In the genomic region with DNA sequence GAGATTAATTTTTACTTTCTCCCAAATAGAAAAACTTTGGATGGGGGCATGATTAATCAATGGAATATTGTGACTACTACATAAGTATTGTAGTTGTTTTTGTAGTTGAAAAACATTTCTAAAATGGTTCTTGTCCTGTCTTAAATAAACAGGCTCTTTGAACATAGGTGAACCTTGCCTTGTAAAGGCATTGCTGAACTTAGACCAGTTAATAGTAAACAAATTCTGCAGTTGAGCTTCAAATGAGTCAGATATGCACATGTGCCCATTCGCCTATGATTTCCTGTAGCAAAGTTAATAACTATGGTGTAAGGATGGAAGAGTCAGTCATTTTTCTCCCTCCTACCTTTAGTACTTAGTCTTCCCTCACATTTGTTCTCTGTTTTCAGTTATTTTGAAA, we compare ENCODE assay signal across 1 cellular context.
TF ChIP-seq lines count a peak whose summit lies in the region.

No MANE protein-coding gene starts in this region.

TF ChIP-seq in HepG2, 621 proteins besides CTCF, POLR2A, EP300 and RAD21 (continued from another document and continues in another):
- TF ChIP-seq, protein P1, sequence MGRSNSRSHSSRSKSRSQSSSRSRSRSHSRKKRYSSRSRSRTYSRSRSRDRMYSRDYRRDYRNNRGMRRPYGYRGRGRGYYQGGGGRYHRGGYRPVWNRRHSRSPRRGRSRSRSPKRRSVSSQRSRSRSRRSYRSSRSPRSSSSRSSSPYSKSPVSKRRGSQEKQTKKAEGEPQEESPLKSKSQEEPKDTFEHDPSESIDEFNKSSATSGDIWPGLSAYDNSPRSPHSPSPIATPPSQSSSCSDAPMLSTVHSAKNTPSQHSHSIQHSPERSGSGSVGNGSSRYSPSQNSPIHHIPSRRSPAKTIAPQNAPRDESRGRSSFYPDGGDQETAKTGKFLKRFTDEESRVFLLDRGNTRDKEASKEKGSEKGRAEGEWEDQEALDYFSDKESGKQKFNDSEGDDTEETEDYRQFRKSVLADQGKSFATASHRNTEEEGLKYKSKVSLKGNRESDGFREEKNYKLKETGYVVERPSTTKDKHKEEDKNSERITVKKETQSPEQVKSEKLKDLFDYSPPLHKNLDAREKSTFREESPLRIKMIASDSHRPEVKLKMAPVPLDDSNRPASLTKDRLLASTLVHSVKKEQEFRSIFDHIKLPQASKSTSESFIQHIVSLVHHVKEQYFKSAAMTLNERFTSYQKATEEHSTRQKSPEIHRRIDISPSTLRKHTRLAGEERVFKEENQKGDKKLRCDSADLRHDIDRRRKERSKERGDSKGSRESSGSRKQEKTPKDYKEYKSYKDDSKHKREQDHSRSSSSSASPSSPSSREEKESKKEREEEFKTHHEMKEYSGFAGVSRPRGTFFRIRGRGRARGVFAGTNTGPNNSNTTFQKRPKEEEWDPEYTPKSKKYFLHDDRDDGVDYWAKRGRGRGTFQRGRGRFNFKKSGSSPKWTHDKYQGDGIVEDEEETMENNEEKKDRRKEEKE (IDR thresholded peaks at IDR 0.05): no peak
- TF ChIP-seq, protein P2, sequence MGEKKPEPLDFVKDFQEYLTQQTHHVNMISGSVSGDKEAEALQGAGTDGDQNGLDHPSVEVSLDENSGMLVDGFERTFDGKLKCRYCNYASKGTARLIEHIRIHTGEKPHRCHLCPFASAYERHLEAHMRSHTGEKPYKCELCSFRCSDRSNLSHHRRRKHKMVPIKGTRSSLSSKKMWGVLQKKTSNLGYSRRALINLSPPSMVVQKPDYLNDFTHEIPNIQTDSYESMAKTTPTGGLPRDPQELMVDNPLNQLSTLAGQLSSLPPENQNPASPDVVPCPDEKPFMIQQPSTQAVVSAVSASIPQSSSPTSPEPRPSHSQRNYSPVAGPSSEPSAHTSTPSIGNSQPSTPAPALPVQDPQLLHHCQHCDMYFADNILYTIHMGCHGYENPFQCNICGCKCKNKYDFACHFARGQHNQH (CRISPR knock-in tag; IDR thresholded peaks at IDR 0.05): no peak; the same call in 1 of the 2 replicates
- no peak for TF ChIP-seq ZNF670 (CRISPR knock-in tag; IDR thresholded peaks at IDR 0.05; ENCODE audit: borderline replicate concordance)
- no peak for TF ChIP-seq ZNF773 (CRISPR knock-in tag; IDR thresholded peaks at IDR 0.05; ENCODE audit: borderline replicate concordance)
- TF ChIP-seq ZNF350 (CRISPR knock-in tag; IDR thresholded peaks at IDR 0.05; ENCODE audit: borderline replicate concordance, low read depth): no peak
- no peak for TF ChIP-seq ZNF780A (CRISPR knock-in tag; IDR thresholded peaks at IDR 0.05)
- peak; percentile 47; the same call in 1 of the 2 replicates for TF ChIP-seq FOXA1 (IDR thresholded peaks at IDR 0.05)
- TF ChIP-seq FOXA1 (CRISPR knock-in tag; IDR thresholded peaks at IDR 0.05): peak; percentile 68
- TF ChIP-seq NR2F1 (CRISPR knock-in tag; IDR thresholded peaks at IDR 0.05): no peak
- TF ChIP-seq, protein P3, sequence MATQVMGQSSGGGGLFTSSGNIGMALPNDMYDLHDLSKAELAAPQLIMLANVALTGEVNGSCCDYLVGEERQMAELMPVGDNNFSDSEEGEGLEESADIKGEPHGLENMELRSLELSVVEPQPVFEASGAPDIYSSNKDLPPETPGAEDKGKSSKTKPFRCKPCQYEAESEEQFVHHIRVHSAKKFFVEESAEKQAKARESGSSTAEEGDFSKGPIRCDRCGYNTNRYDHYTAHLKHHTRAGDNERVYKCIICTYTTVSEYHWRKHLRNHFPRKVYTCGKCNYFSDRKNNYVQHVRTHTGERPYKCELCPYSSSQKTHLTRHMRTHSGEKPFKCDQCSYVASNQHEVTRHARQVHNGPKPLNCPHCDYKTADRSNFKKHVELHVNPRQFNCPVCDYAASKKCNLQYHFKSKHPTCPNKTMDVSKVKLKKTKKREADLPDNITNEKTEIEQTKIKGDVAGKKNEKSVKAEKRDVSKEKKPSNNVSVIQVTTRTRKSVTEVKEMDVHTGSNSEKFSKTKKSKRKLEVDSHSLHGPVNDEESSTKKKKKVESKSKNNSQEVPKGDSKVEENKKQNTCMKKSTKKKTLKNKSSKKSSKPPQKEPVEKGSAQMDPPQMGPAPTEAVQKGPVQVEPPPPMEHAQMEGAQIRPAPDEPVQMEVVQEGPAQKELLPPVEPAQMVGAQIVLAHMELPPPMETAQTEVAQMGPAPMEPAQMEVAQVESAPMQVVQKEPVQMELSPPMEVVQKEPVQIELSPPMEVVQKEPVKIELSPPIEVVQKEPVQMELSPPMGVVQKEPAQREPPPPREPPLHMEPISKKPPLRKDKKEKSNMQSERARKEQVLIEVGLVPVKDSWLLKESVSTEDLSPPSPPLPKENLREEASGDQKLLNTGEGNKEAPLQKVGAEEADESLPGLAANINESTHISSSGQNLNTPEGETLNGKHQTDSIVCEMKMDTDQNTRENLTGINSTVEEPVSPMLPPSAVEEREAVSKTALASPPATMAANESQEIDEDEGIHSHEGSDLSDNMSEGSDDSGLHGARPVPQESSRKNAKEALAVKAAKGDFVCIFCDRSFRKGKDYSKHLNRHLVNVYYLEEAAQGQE (IDR thresholded peaks at IDR 0.05; ENCODE audit: borderline replicate concordance in 1 of 2, low read depth in 1 of 2, low read length in 2 of 2): no peak
- TF ChIP-seq, protein P4, sequence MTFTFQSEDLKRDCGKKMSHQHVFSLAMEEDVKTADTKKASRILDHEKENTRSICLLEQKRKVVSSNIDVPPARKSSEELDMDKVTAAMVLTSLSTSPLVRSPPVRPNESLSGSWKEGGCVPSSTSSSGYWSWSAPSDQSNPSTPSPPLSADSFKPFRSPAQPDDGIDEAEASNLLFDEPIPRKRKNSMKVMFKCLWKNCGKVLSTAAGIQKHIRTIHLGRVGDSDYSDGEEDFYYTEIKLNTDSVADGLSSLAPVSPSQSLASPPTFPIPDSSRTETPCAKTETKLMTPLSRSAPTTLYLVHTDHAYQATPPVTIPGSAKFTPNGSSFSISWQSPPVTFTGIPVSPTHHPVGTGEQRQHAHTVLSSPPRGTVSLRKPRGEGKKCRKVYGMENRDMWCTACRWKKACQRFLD (CRISPR knock-in tag; IDR thresholded peaks at IDR 0.05; ENCODE audit: borderline replicate concordance): no peak
- TF ChIP-seq, protein P5, sequence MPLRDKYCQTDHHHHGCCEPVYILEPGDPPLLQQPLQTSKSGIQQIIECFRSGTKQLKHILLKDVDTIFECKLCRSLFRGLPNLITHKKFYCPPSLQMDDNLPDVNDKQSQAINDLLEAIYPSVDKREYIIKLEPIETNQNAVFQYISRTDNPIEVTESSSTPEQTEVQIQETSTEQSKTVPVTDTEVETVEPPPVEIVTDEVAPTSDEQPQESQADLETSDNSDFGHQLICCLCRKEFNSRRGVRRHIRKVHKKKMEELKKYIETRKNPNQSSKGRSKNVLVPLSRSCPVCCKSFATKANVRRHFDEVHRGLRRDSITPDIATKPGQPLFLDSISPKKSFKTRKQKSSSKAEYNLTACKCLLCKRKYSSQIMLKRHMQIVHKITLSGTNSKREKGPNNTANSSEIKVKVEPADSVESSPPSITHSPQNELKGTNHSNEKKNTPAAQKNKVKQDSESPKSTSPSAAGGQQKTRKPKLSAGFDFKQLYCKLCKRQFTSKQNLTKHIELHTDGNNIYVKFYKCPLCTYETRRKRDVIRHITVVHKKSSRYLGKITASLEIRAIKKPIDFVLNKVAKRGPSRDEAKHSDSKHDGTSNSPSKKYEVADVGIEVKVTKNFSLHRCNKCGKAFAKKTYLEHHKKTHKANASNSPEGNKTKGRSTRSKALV (CRISPR knock-in tag; IDR thresholded peaks at IDR 0.05): no peak
- 0 out of 2 replicates have a peak, but pooled peaks have one; percentile 36 for TF ChIP-seq ZSCAN29 (CRISPR knock-in tag; conservative IDR thresholded peaks at IDR 0.05)
- no peak for TF ChIP-seq NPAS2 (CRISPR knock-in tag; IDR thresholded peaks at IDR 0.05; ENCODE audit: borderline replicate concordance)
- TF ChIP-seq, protein P6, sequence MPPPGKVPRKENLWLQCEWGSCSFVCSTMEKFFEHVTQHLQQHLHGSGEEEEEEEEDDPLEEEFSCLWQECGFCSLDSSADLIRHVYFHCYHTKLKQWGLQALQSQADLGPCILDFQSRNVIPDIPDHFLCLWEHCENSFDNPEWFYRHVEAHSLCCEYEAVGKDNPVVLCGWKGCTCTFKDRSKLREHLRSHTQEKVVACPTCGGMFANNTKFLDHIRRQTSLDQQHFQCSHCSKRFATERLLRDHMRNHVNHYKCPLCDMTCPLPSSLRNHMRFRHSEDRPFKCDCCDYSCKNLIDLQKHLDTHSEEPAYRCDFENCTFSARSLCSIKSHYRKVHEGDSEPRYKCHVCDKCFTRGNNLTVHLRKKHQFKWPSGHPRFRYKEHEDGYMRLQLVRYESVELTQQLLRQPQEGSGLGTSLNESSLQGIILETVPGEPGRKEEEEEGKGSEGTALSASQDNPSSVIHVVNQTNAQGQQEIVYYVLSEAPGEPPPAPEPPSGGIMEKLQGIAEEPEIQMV (CRISPR knock-in tag; IDR thresholded peaks at IDR 0.05; ENCODE audit: low read depth): no peak
- TF ChIP-seq, protein P7, sequence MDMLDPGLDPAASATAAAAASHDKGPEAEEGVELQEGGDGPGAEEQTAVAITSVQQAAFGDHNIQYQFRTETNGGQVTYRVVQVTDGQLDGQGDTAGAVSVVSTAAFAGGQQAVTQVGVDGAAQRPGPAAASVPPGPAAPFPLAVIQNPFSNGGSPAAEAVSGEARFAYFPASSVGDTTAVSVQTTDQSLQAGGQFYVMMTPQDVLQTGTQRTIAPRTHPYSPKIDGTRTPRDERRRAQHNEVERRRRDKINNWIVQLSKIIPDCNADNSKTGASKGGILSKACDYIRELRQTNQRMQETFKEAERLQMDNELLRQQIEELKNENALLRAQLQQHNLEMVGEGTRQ (IDR thresholded peaks at IDR 0.05; ENCODE audit: low read depth, low read length): no peak
- TF ChIP-seq, protein P7 (CRISPR knock-in tag; IDR thresholded peaks at IDR 0.05; ENCODE audit: borderline replicate concordance): no peak
- TF ChIP-seq, protein P8, sequence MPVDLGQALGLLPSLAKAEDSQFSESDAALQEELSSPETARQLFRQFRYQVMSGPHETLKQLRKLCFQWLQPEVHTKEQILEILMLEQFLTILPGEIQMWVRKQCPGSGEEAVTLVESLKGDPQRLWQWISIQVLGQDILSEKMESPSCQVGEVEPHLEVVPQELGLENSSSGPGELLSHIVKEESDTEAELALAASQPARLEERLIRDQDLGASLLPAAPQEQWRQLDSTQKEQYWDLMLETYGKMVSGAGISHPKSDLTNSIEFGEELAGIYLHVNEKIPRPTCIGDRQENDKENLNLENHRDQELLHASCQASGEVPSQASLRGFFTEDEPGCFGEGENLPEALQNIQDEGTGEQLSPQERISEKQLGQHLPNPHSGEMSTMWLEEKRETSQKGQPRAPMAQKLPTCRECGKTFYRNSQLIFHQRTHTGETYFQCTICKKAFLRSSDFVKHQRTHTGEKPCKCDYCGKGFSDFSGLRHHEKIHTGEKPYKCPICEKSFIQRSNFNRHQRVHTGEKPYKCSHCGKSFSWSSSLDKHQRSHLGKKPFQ (CRISPR knock-in tag; IDR thresholded peaks at IDR 0.05; ENCODE audit: insufficient replicate concordance): no peak
- TF ChIP-seq ZNF263 (CRISPR knock-in tag; IDR thresholded peaks at IDR 0.05): no peak
- TF ChIP-seq, protein P9, sequence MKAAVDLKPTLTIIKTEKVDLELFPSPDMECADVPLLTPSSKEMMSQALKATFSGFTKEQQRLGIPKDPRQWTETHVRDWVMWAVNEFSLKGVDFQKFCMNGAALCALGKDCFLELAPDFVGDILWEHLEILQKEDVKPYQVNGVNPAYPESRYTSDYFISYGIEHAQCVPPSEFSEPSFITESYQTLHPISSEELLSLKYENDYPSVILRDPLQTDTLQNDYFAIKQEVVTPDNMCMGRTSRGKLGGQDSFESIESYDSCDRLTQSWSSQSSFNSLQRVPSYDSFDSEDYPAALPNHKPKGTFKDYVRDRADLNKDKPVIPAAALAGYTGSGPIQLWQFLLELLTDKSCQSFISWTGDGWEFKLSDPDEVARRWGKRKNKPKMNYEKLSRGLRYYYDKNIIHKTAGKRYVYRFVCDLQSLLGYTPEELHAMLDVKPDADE (CRISPR knock-in tag; IDR thresholded peaks at IDR 0.05): no peak
- no peak for TF ChIP-seq ZNF484 (CRISPR knock-in tag; IDR thresholded peaks at IDR 0.05; ENCODE audit: borderline replicate concordance, low read depth)
- TF ChIP-seq, protein P10, sequence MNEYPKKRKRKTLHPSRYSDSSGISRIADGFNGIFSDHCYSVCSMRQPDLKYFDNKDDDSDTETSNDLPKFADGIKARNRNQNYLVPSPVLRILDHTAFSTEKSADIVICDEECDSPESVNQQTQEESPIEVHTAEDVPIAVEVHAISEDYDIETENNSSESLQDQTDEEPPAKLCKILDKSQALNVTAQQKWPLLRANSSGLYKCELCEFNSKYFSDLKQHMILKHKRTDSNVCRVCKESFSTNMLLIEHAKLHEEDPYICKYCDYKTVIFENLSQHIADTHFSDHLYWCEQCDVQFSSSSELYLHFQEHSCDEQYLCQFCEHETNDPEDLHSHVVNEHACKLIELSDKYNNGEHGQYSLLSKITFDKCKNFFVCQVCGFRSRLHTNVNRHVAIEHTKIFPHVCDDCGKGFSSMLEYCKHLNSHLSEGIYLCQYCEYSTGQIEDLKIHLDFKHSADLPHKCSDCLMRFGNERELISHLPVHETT (CRISPR knock-in tag; conservative IDR thresholded peaks at IDR 0.05): no peak
- no peak for TF ChIP-seq ZNF260 (CRISPR knock-in tag; IDR thresholded peaks at IDR 0.05; ENCODE audit: borderline replicate concordance, low read depth)
- TF ChIP-seq ZNF879 (CRISPR knock-in tag; IDR thresholded peaks at IDR 0.05): no peak
- no peak for TF ChIP-seq RNF2 (conservative IDR thresholded peaks at IDR 0.05; ENCODE audit: low read depth)
- no peak for TF ChIP-seq GATA4 (IDR thresholded peaks at IDR 0.05; ENCODE audit: borderline replicate concordance, low read depth)
- no peak for TF ChIP-seq ZFP1 (CRISPR knock-in tag; IDR thresholded peaks at IDR 0.05)
- no peak for TF ChIP-seq TEAD2 (CRISPR knock-in tag; IDR thresholded peaks at IDR 0.05)
- TF ChIP-seq, protein P11, sequence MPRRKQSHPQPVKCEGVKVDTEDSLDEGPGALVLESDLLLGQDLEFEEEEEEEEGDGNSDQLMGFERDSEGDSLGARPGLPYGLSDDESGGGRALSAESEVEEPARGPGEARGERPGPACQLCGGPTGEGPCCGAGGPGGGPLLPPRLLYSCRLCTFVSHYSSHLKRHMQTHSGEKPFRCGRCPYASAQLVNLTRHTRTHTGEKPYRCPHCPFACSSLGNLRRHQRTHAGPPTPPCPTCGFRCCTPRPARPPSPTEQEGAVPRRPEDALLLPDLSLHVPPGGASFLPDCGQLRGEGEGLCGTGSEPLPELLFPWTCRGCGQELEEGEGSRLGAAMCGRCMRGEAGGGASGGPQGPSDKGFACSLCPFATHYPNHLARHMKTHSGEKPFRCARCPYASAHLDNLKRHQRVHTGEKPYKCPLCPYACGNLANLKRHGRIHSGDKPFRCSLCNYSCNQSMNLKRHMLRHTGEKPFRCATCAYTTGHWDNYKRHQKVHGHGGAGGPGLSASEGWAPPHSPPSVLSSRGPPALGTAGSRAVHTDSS (CRISPR knock-in tag; conservative IDR thresholded peaks at IDR 0.05): no peak
- TF ChIP-seq, protein P12, sequence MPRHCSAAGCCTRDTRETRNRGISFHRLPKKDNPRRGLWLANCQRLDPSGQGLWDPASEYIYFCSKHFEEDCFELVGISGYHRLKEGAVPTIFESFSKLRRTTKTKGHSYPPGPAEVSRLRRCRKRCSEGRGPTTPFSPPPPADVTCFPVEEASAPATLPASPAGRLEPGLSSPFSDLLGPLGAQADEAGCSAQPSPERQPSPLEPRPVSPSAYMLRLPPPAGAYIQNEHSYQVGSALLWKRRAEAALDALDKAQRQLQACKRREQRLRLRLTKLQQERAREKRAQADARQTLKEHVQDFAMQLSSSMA (CRISPR knock-in tag; IDR thresholded peaks at IDR 0.05): no peak
- no peak for TF ChIP-seq BRCA1 (CRISPR knock-in tag; IDR thresholded peaks at IDR 0.05)
- no peak for TF ChIP-seq ZNF660 (CRISPR knock-in tag; IDR thresholded peaks at IDR 0.05; ENCODE audit: borderline replicate concordance, low read depth)
- no peak for TF ChIP-seq HIVEP1 (CRISPR knock-in tag; IDR thresholded peaks at IDR 0.05)
